Comparison of ENCODE assay signal across 8 cellular contexts in genomic region chr14:100239840-100240724, GRCh38. TPM values are rescaled to one million over a fixed set of nuclear protein-coding genes. Genes with fewer than 3 reads are reported as not detected.
DNase-seq lines count a peak whose midpoint lies in the region; ATAC-seq and TF ChIP-seq lines count a peak whose summit lies in the region.

No MANE protein-coding gene starts in this region.

- H3K27ac ChIP-seq in A673 (ENCODE audit: low read depth, low read length, poor library complexity, severe bottlenecking), result peak overlapping the region; percentile 90

- peaks cover 21% of the 10 kb centered on the region for H3K4me1 ChIP-seq in A673 (ENCODE audit: insufficient read depth, low read length, poor library complexity, severe bottlenecking)

- POLR2A ChIA-PET in A673 (lab: Charles Lee; ENCODE audit: low non-redundant PET), result no interaction called here

- H3K27me3 ChIP-seq in A673 (replicated peaks; ENCODE audit: insufficient read depth, low read depth, low read length, poor library complexity), result no peaks in the 10 kb centered on the region

- ATAC-seq in GM18858 (IDR thresholded peaks at IDR 0.05; ENCODE audit: unreplicated experiment) (peak; percentile 24), HG03095 (IDR thresholded peaks at IDR 0.05; ENCODE audit: unreplicated experiment) (peak; percentile 27)

- no peaks in the 10 kb centered on the region for H3K36me3 ChIP-seq in A673 (ENCODE audit: insufficient read depth, low read length, poor library complexity, severe bottlenecking)

- intact Hi-C loops in A673 (cut with micrococcal nuclease; ENCODE audit: unreplicated experiment), result no loop called here

- H3K9me3 ChIP-seq in A673 (ENCODE audit: low read depth, low read length, poor library complexity, severe bottlenecking), result no peaks in the 10 kb centered on the region

- CTCF ChIA-PET in A673 (lab: Charles Lee), result interaction anchor here (0.8 kb wide), 1 partner anchor 47 kb away, joined by 3 read pairs; no protein-coding TSS in a partner anchor

- BruUV-seq in A673 (replicated peaks; lab: Mats Ljungman, UMichigan), result no TSS peak

- peak overlapping the region; percentile 100 for H3K4me3 ChIP-seq in A673 (ENCODE audit: low read depth, low read length, poor library complexity, severe bottlenecking)

- TF ChIP-seq CTCF in A673 (conservative IDR thresholded peaks at IDR 0.05; ENCODE audit: low read depth, low read length), result peak; percentile 57

- DNase-seq in A673 (ENCODE audit: low spot score) (peak; percentile 92), NCI-H2196 (lab: John Stamatoyannopoulos, UW; ENCODE audit: unreplicated experiment) (peak; percentile 72), cerebellum (ENCODE audit: low spot score) (peak; percentile 84), kidney glomerular epithelial cell (lab: John Stamatoyannopoulos, UW) (peak; percentile 80)
- DNase-seq in activated CD4-positive, CD25-positive, alpha-beta regulatory T cell treated with anti-CD3 and anti-CD28 coated beads, Interleukin-2, amount 50 U/mL, for 72 hours, result peak; percentile 85
- DNase-seq in stimulated activated CD4-positive, alpha-beta T cell treated with anti-CD3 and anti-CD28 coated beads, Interleukin-15, amount 100 ng/mL, for 24 hours, result peak; percentile 90

RNA-seq across cellular contexts. Expression of gene YY1, which starts 1.1 kb away (rescaled TPM):
- total RNA-seq in A673 (2021) (89.3 and 97.0 TPM in 2 replicates), cerebellum (41.0 TPM)

Comparison
In these comparisons a context has a peak if more than half of its experiments do, and no peak if none do; other contexts are left out.
1. Peak in every context shown above with its lines: DNase-seq, ATAC-seq, H3K4me3 ChIP-seq and H3K27ac ChIP-seq.